In the genomic region with DNA sequence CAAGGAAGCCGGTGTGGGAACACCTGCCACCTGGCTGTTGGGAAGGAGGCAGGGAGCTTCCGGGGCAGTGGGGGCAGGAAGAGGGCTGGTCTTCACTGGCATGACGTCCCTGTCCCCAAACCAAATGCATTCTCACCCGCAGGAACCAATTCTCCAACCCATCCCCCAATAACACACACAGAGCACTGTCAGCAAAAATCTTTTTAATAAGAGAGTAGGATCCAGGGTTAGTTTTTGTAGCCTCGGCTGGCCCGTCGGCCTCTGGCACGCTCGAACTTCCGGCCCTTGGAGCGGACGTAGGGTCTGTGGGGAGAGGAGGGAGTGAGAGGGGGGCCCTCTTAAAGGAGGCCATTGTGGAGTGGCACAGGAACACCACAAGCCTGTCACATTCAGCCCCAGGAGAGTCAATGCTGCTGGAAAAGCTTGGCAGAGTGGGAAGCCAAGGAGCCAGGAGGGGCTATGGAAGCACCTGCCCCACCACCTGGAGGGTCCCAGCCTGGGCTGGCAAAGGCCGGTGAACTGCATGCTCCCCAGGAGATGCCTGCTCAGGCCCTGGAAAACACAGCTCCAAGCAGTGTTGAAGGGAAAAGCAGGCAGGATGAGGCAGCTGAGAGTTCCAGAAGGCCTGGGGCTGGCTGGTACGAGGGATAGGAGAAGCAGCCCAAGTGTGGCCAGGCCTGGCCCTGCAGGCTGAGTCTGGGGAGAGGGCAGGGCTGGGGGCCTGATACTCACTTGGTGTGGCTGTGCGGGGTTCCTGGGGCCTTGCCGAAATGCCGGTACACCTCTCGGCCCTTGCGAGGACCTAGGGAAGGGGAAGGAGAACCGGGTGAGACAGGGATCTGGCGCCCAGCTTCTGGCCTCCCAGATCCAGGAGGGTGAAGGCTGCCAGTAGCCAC, we compare ENCODE assay signal across 12 cellular contexts. TPM values are rescaled to one million over a fixed set of nuclear protein-coding genes. Genes with fewer than 3 reads are reported as not detected.
DNase-seq lines count a peak whose midpoint lies in the region; ATAC-seq and TF ChIP-seq lines count a peak whose summit lies in the region.
"Had no signal": no experiment of that assay in that cellular context is flagged by ENCODE, and none has a peak within 500 bp of the region (broad histone marks: within the 10 kb centered on the region; RNA-seq: fewer than 3 reads in every experiment).

No MANE protein-coding gene starts in this region.

- no peaks in the 10 kb centered on the region for H3K27me3 ChIP-seq in psoas muscle (ENCODE audit: insufficient read depth in 3 of 3, low read length in 2 of 3)

- no peak overlapping the region for H3K4me3 ChIP-seq in SK-N-MC
- H3K4me3 ChIP-seq in psoas muscle, result no peak overlapping the region

- peak overlapping the region; percentile 48 for H3K27ac Mint-ChIP-seq in endothelial cell (ENCODE audit: unreplicated experiment)

- no peaks in the 10 kb centered on the region for H3K9me3 Mint-ChIP-seq in endothelial cell (ENCODE audit: unreplicated experiment)

- 67 to 72% (median 68%) methylated on average over 21 of the region's 21 CpGs for WGBS in psoas muscle, 3 donors

- H3K4me3 Mint-ChIP-seq in endothelial cell (ENCODE audit: unreplicated experiment), result peak overlapping the region; percentile 47

- H3K36me3 Mint-ChIP-seq in endothelial cell (ENCODE audit: low read depth, unreplicated experiment), result peaks cover 30% of the 10 kb centered on the region

- no peak for TF ChIP-seq CTCF in endothelial cell (IDR thresholded peaks at IDR 0.05; ENCODE audit: unreplicated experiment)
- TF ChIP-seq CTCF in psoas muscle (IDR thresholded peaks at IDR 0.05), result no peak

- H3K27me3 Mint-ChIP-seq in endothelial cell (ENCODE audit: unreplicated experiment), result peaks cover 15% of the 10 kb centered on the region

- H3K36me3 ChIP-seq in SK-N-MC (ENCODE audit: insufficient read depth, low read length), result peaks cover 38% of the 10 kb centered on the region
- peaks cover 8 to 32% of the 10 kb centered on the region in 2 donors for H3K36me3 ChIP-seq in psoas muscle (ENCODE audit: insufficient read depth in 1 of 2, low read depth in 1 of 2)

- peaks cover 37% of the 10 kb centered on the region for H3K4me1 ChIP-seq in psoas muscle

- ATAC-seq in psoas muscle, result no peak
- ATAC-seq in GM21381 (IDR thresholded peaks at IDR 0.05; ENCODE audit: unreplicated experiment), result no peak

- H3K4me1 Mint-ChIP-seq in endothelial cell (ENCODE audit: unreplicated experiment), result peaks cover 28% of the 10 kb centered on the region

- H3K27ac ChIP-seq in SK-N-MC, result peak overlapping the region; percentile 2; the same call in 1 of the 2 replicates
- peak overlapping the region; percentile 85 for H3K27ac ChIP-seq in psoas muscle

- intact Hi-C loops in psoas muscle (cut with DNase I), result no loop called here

- no peaks in the 10 kb centered on the region for H3K9me3 ChIP-seq in SK-N-MC (ENCODE audit: low read depth, low read length)
- no peaks in the 10 kb centered on the region for H3K9me3 ChIP-seq in psoas muscle

- DNase-seq in DMS 273 (lab: John Stamatoyannopoulos, UW; ENCODE audit: unreplicated experiment) (peak; percentile 65), DMS 273 treated with DMSO at 0.1 percent for 48 hours (lab: John Stamatoyannopoulos, UW) (no peak), SK-N-MC (ENCODE audit: low read depth, low spot score) (no peak), endothelial cell (ENCODE audit: low spot score) (no peak), psoas muscle (no peak), NCI-H1417 (lab: John Stamatoyannopoulos, UW) (no peak), DMS79 treated with DMSO at 0.1 percent for 48 hours (lab: John Stamatoyannopoulos, UW) (no peak)
- DNase-seq: EL; NCI-H1694; stimulated activated CD4-positive, alpha-beta T cell treated with anti-CD3 and anti-CD28 coated beads, Interleukin-15, amount 100 ng/mL, for 24 hours had no signal

- no peak overlapping the region for H3K9ac ChIP-seq in SK-N-MC (ENCODE audit: insufficient read length)

RNA-seq across cellular contexts. Expression of gene FAM83E, which starts 0.5 kb away (rescaled TPM):
- total RNA-seq in endothelial cell (ENCODE audit: unreplicated experiment), result 0.64 TPM
- not detected for total RNA-seq in psoas muscle
- polyA plus RNA-seq in psoas muscle, result under 1 TPM in 2 of 3 donors, not detected in 1; 0.01 to 0.20 TPM
- total RNA-seq: A172 had no signal

RNA-seq across cellular contexts. Expression of gene RPL18, which starts 3.6 kb away (rescaled TPM):
- total RNA-seq in endothelial cell (ENCODE audit: unreplicated experiment) (1,683 TPM), psoas muscle (100 to 1,000 TPM; 506 to 730 (median 645) TPM)
- polyA plus RNA-seq in psoas muscle, result 1,000 to 10,000 TPM; 1,096 to 1,745 (median 1,373) TPM

RNA-seq across cellular contexts. Expression of gene SPHK2, which starts 3.9 kb away (rescaled TPM):
- total RNA-seq in endothelial cell (ENCODE audit: unreplicated experiment), result 24.7 TPM
- 10 to 100 TPM in 2 of 4 donors, 1 to 10 TPM in 2; 4.1 to 12.8 (median 8.8) TPM for total RNA-seq in psoas muscle
- polyA plus RNA-seq in psoas muscle, result 1 to 10 TPM; 3.3 to 7.4 (median 4.8) TPM

RNA-seq across cellular contexts. Expression of gene SPACA4, which starts 8.9 kb away (rescaled TPM):
- total RNA-seq in endothelial cell (ENCODE audit: unreplicated experiment) (not detected), psoas muscle (not detected)
- not detected for polyA plus RNA-seq in psoas muscle
- total RNA-seq: A172 had no signal

RNA-seq across cellular contexts. Expression of gene DBP, which starts 21.8 kb away (rescaled TPM):
- total RNA-seq in endothelial cell (ENCODE audit: unreplicated experiment) (4.3 TPM), psoas muscle (10 to 100 TPM in 1 of 4 donors, 1 to 10 TPM in 3; 3.6 to 14.5 (median 6.5) TPM)
- 1 to 10 TPM; 2.8 to 7.0 (median 3.2) TPM for polyA plus RNA-seq in psoas muscle
